In genomic region chr4:11004818-11005217, GRCh38 we compare ENCODE assay signal across 23 cellular contexts.
"Had no signal": no experiment of that assay in that cellular context is flagged by ENCODE, and none has a peak within 500 bp of the region (broad histone marks: within the 10 kb centered on the region; RNA-seq: fewer than 3 reads in every experiment).

No MANE protein-coding gene starts in this region.

- H3K9me3 ChIP-seq: gastrocnemius medialis, lower lobe of right lung, transverse colon had no signal

- H3K4me3 Mint-ChIP-seq: immature natural killer cell; memory B cell; mesothelial cell of epicardium; natural killer cell; neural crest cell; stimulated activated memory B cell treated with anti-CD40 and anti-IgM and Interleukin-4, amounts not matched to agents 10 μg/mL and 1 μg/mL and 100 μg/mL, for 72 hours; stimulated activated naive CD8-positive, alpha-beta T cell treated with anti-CD3 and anti-CD28 coated beads, Interleukin-15, Interleukin-2, amounts not matched to agents 100 ng/mL and 50 ng/mL, for 24 hours had no signal

- H3K27me3 Mint-ChIP-seq: memory B cell; stimulated activated memory B cell treated with anti-CD40 and anti-IgM and Interleukin-4, amounts not matched to agents 10 μg/mL and 1 μg/mL and 100 μg/mL, for 72 hours had no signal

- H3K4me3 ChIP-seq: coronary artery, dorsolateral prefrontal cortex, gastrocnemius medialis, heart right ventricle, left lung, lower lobe of right lung, spleen, transverse colon had no signal

- H3K27ac Mint-ChIP-seq: immature natural killer cell; memory B cell; mesothelial cell of epicardium; natural killer cell; stimulated activated memory B cell treated with anti-CD40 and anti-IgM and Interleukin-4, amounts not matched to agents 10 μg/mL and 1 μg/mL and 100 μg/mL, for 72 hours; stimulated activated naive CD8-positive, alpha-beta T cell treated with anti-CD3 and anti-CD28 coated beads, Interleukin-15, Interleukin-2, amounts not matched to agents 100 ng/mL and 50 ng/mL, for 24 hours had no signal

- H3K36me3 ChIP-seq: gastrocnemius medialis, heart right ventricle, left lung, lower lobe of right lung, spleen, transverse colon had no signal

- H3K4me1 ChIP-seq: gastrocnemius medialis, heart right ventricle, left lung, lower lobe of right lung, transverse colon had no signal

- H3K27ac ChIP-seq: coronary artery, dorsolateral prefrontal cortex, gastrocnemius medialis, heart right ventricle, left lung, lower lobe of right lung, spleen, transverse colon had no signal

- H3K36me3 Mint-ChIP-seq: immature natural killer cell; mesothelial cell of epicardium; natural killer cell; stimulated activated memory B cell treated with anti-CD40 and anti-IgM and Interleukin-4, amounts not matched to agents 10 μg/mL and 1 μg/mL and 100 μg/mL, for 72 hours had no signal

- DNase-seq: dorsolateral prefrontal cortex; effector CD8-positive, alpha-beta T cell; gastrocnemius medialis; heart right ventricle; hypothalamus; immature natural killer cell; left lung; lower lobe of right lung; natural killer cell; posterior cingulate gyrus; spleen; stimulated activated CD4-positive, alpha-beta T cell treated with anti-CD3 and anti-CD28 coated beads, Interleukin-15, amount 100 ng/mL, for 24 hours; stimulated activated CD4-positive, alpha-beta T cell treated with anti-CD3 and anti-CD28 coated beads, Interleukin-1b, Interleukin-23, amount 100 ng/mL, for 48 hours; stimulated activated CD4-positive, alpha-beta T cell treated with anti-CD3 and anti-CD28 coated beads, Interleukin-4, amount 100 ng/mL, for 24 hours; transverse colon had no signal

- ATAC-seq: esophagus mucosa; gastrocnemius medialis; heart right ventricle; left lung; lower lobe of right lung; natural killer cell; sciatic nerve; stimulated activated memory B cell treated with anti-CD40 and anti-IgM and Interleukin-4, amounts not matched to agents 10 μg/mL and 1 μg/mL and 100 μg/mL, for 72 hours had no signal

- H3K27me3 ChIP-seq: gastrocnemius medialis, heart right ventricle, left lung, spleen, transverse colon had no signal

- H3K9me3 Mint-ChIP-seq: natural killer cell; stimulated activated naive CD8-positive, alpha-beta T cell treated with anti-CD3 and anti-CD28 coated beads, Interleukin-15, Interleukin-2, amounts not matched to agents 100 ng/mL and 50 ng/mL, for 24 hours had no signal
